13 cellular contexts compared by ENCODE assay signal in the genomic region with DNA sequence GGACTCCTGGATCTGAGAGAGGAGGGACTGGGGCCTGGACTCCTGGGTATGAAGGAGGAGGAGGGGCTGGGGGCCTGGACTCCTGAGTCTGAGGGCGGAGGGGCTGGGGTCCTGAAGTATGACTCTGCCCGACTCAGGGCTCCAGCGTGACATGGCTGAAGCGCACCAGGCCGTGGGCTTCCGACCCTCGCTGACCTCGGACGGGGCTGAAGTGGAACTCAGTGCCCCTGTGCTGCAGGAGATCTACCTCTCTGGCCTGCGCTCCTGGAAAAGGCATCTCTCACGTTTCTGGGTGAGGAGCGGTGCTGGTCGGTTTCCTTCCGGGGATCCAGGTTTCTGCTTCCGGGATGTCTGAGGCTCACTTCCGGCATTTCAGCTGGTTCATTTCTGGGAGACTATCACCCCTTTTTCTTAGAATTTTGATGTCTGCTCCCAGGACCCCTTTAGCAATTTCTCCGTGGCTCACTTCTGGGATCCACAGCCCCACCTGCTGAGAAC. TPM values are rescaled to one million over a fixed set of nuclear protein-coding genes. Genes with fewer than 3 reads are reported as not detected.
DNase-seq lines count a peak whose midpoint lies in the region; ATAC-seq lines count a peak whose summit lies in the region.
"Had no signal": no experiment of that assay in that cellular context is flagged by ENCODE, and none has a peak within 500 bp of the region (broad histone marks: within the 10 kb centered on the region; RNA-seq: fewer than 3 reads in every experiment).

No MANE protein-coding gene starts in this region.

- H3K27me3 Mint-ChIP-seq in activated T-helper 17 cell treated with anti-CD3 and anti-CD28 coated beads, Interleukin-2, amount 50 U/mL, for 72 hours: peaks cover 8% of the 10 kb centered on the region

- DNase-seq in NCI-H82 (lab: John Stamatoyannopoulos, UW) (peak; percentile 41), NCI-H82 treated with DMSO at 0.1 percent for 48 hours (lab: John Stamatoyannopoulos, UW; ENCODE audit: unreplicated experiment) (no peak), substantia nigra (lab: John Stamatoyannopoulos, UW) (peak in 5 of 49 donors; percentile 3 to 57 (median 29)), HuH-7 (ENCODE audit: low spot score) (no peak)
- DNase-seq in activated CD4-positive, CD25-positive, alpha-beta regulatory T cell (lab: John Stamatoyannopoulos, UW): no peak
- DNase-seq: activated CD4-positive, alpha-beta T cell treated with anti-CD3 and anti-CD28 coated beads, Interleukin-2, amount 50 U/mL, for 4 hours; activated naive CD8-positive, alpha-beta T cell treated with anti-CD3 and anti-CD28 coated beads, Interleukin-2, amount 10 ng/mL, durations not matched to agents 7 days and 5 days; DND-41; mucosa of descending colon had no signal

- H3K27ac Mint-ChIP-seq in activated T-helper 17 cell treated with anti-CD3 and anti-CD28 coated beads, Interleukin-2, amount 50 U/mL, for 72 hours: no peak overlapping the region
- H3K27ac Mint-ChIP-seq: activated naive CD8-positive, alpha-beta T cell treated with anti-CD3 and anti-CD28 coated beads, Interleukin-2, amount 10 ng/mL, durations not matched to agents 7 days and 5 days had no signal

- H3K36me3 Mint-ChIP-seq in activated T-helper 17 cell treated with anti-CD3 and anti-CD28 coated beads, Interleukin-2, amount 50 U/mL, for 72 hours (ENCODE audit: low read depth): peaks cover 31% of the 10 kb centered on the region

- peak overlapping the region; percentile 9 for H3K4me3 Mint-ChIP-seq in activated T-helper 17 cell treated with anti-CD3 and anti-CD28 coated beads, Interleukin-2, amount 50 U/mL, for 72 hours

- no peaks in the 10 kb centered on the region for H3K9me3 Mint-ChIP-seq in activated T-helper 17 cell treated with anti-CD3 and anti-CD28 coated beads, Interleukin-2, amount 50 U/mL, for 72 hours
- H3K9me3 Mint-ChIP-seq: activated naive CD8-positive, alpha-beta T cell treated with anti-CD3 and anti-CD28 coated beads, Interleukin-2, amount 10 ng/mL, durations not matched to agents 7 days and 5 days had no signal

- H3K27ac ChIP-seq in substantia nigra (ENCODE audit: low read depth, low read length, poor library complexity, severe bottlenecking): peak overlapping the region; percentile 84
- H3K27ac ChIP-seq: 22Rv1 had no signal

- H3K4me3 ChIP-seq in iPS-18c (ENCODE audit: insufficient read depth, low read depth, low read length): peak overlapping the region; percentile 85
- H3K4me3 ChIP-seq: mucosa of descending colon had no signal

- H3K9me3 ChIP-seq in iPS-18c (ENCODE audit: control insufficient read depth, insufficient read depth, low read length): peaks cover 2% of the 10 kb centered on the region
- H3K9me3 ChIP-seq: mucosa of descending colon had no signal

- no peak for ATAC-seq in activated T-helper 17 cell treated with anti-CD3 and anti-CD28 coated beads, Interleukin-2, amount 50 U/mL, for 72 hours (replicated peaks)
- ATAC-seq in GM19455 (IDR thresholded peaks at IDR 0.05; ENCODE audit: unreplicated experiment): no peak
- ATAC-seq: mucosa of descending colon had no signal

- H3K4me1 Mint-ChIP-seq in activated T-helper 17 cell treated with anti-CD3 and anti-CD28 coated beads, Interleukin-2, amount 50 U/mL, for 72 hours: peaks cover 18% of the 10 kb centered on the region

RNA-seq across cellular contexts. Expression of a gene that starts 1.2 kb away (rescaled TPM):
- total RNA-seq in activated T-helper 17 cell treated with anti-CD3 and anti-CD28 coated beads, Interleukin-2, amount 50 U/mL, for 72 hours: 1 to 10 TPM in 1 of 2 donors, under 1 TPM in 1; 0.93 to 4.3 TPM

RNA-seq across cellular contexts. Expression of a gene that starts 2.8 kb away (rescaled TPM):
- total RNA-seq in activated T-helper 17 cell treated with anti-CD3 and anti-CD28 coated beads, Interleukin-2, amount 50 U/mL, for 72 hours: 1 to 10 TPM; 8.5 to 8.6 TPM

RNA-seq across cellular contexts. Expression of a gene that starts 15.1 kb away (rescaled TPM):
- 100 to 1,000 TPM; 183 to 345 TPM for total RNA-seq in activated T-helper 17 cell treated with anti-CD3 and anti-CD28 coated beads, Interleukin-2, amount 50 U/mL, for 72 hours

RNA-seq across cellular contexts. Expression of a gene that starts 26.4 kb away (rescaled TPM):
- 10 to 100 TPM; 61.1 to 80.5 TPM for total RNA-seq in activated T-helper 17 cell treated with anti-CD3 and anti-CD28 coated beads, Interleukin-2, amount 50 U/mL, for 72 hours

RNA-seq across cellular contexts. Expression of a gene that starts 26.5 kb away (rescaled TPM):
- total RNA-seq in activated T-helper 17 cell treated with anti-CD3 and anti-CD28 coated beads, Interleukin-2, amount 50 U/mL, for 72 hours: 100 to 1,000 TPM; 150 to 218 TPM
